ENCODE assay signal across 20 cellular contexts in genomic region chr4:113434247-113434587, GRCh38.
A peak's percentile ranks its signal among the peaks of the same experiment; 100 is the strongest.
DNase-seq lines count a peak whose midpoint lies in the region; ATAC-seq, FAIRE-seq and TF ChIP-seq lines count a peak whose summit lies in the region.
"Had no signal": no experiment of that assay in that cellular context is flagged by ENCODE, and none has a peak within 500 bp of the region (broad histone marks: within the 10 kb centered on the region; RNA-seq: fewer than 3 reads in every experiment).

No MANE protein-coding gene starts in this region.

- H3K9me3 Mint-ChIP-seq in HFFc6 (no peaks in the 10 kb centered on the region), astrocyte (ENCODE audit: unreplicated experiment) (peaks cover 20% of the 10 kb centered on the region)

- peak overlapping the region; percentile 59 for H3K4me2 ChIP-seq in astrocyte (ENCODE audit: low read length)
- H3K4me2 ChIP-seq: SK-N-SH had no signal

- FAIRE-seq in astrocyte (lab: Jason Lieb, UNC) (peak; percentile 29), small intestine (lab: Jason Lieb, UNC) (no peak), urothelium cell line (lab: Jason Lieb, UNC) (no peak)
- FAIRE-seq: TTC549 had no signal

- H3K4me1 Mint-ChIP-seq in HFFc6 (ENCODE audit: low read depth): peaks cover 53% of the 10 kb centered on the region
- H3K4me1 Mint-ChIP-seq in astrocyte (ENCODE audit: low read depth, unreplicated experiment): peaks cover 25% of the 10 kb centered on the region

- H3K4me3 ChIP-seq in astrocyte (ENCODE audit: insufficient read depth, low read depth, low read length): no peak overlapping the region
- H3K4me3 ChIP-seq in small intestine (ENCODE audit: low read depth in 1 of 2, low read length in 2 of 2): no peak overlapping the region
- H3K4me3 ChIP-seq: right atrium auricular region had no signal

- H3K36me3 ChIP-seq in astrocyte (ENCODE audit: insufficient read depth, low read length) (no peaks in the 10 kb centered on the region), small intestine (ENCODE audit: control insufficient read depth in 2 of 2, insufficient read depth in 2 of 2, low read length in 2 of 2) (no peaks in the 10 kb centered on the region)
- H3K36me3 ChIP-seq: right atrium auricular region had no signal

- H3K36me3 Mint-ChIP-seq in HFFc6 (ENCODE audit: low read depth) (no peaks in the 10 kb centered on the region; the same call in 1 of the 2 replicates), astrocyte (ENCODE audit: low read depth, unreplicated experiment) (peaks cover 9% of the 10 kb centered on the region)

- H3K27me3 ChIP-seq in astrocyte (ENCODE audit: insufficient read depth, low read length) (no peaks in the 10 kb centered on the region), small intestine (ENCODE audit: control insufficient read depth in 2 of 2, insufficient read depth in 2 of 2, low read length in 2 of 2) (no peaks in the 10 kb centered on the region)
- H3K27me3 ChIP-seq: foreskin keratinocyte, right atrium auricular region had no signal

- ATAC-seq in HG02970 (IDR thresholded peaks at IDR 0.05; ENCODE audit: low FRiP score, unreplicated experiment): no peak
- ATAC-seq: activated CD8-positive, alpha-beta T cell treated with anti-CD3 and anti-CD28 coated beads, Interleukin-2, amount 10 ng/mL, durations not matched to agents 7 days and 5 days; foreskin keratinocyte had no signal

- H3K4me1 ChIP-seq in astrocyte (ENCODE audit: insufficient read depth, low read length) (peaks cover 30% of the 10 kb centered on the region), small intestine (ENCODE audit: control insufficient read depth in 2 of 2, insufficient read depth in 1 of 2, low read depth in 1 of 2, low read length in 1 of 2) (no peaks in the 10 kb centered on the region)

- H3K4me3 Mint-ChIP-seq in HFFc6 (no peak overlapping the region), astrocyte (ENCODE audit: unreplicated experiment) (peak overlapping the region; percentile 31)
- H3K4me3 Mint-ChIP-seq: activated CD8-positive, alpha-beta T cell treated with anti-CD3 and anti-CD28 coated beads, Interleukin-2, amount 10 ng/mL, durations not matched to agents 7 days and 5 days had no signal

- 52 to 65% (median 53%) methylated on average over 3 of the region's 3 CpGs for WGBS in small intestine, 3 donors

- H3K27me3 Mint-ChIP-seq in HFFc6 (ENCODE audit: insufficient read depth) (peaks cover 1% of the 10 kb centered on the region), astrocyte (ENCODE audit: low read depth, unreplicated experiment) (no peaks in the 10 kb centered on the region)

- no peaks in the 10 kb centered on the region for H3K79me2 ChIP-seq in astrocyte (ENCODE audit: insufficient read depth, low read length)

- no peak overlapping the region for H3K9ac ChIP-seq in astrocyte (ENCODE audit: low read length)
- H3K9ac ChIP-seq: SK-N-SH had no signal

- H2AFZ ChIP-seq in astrocyte (ENCODE audit: low read depth, low read length): peak overlapping the region; percentile 50

- DNase-seq in HFFc6 (peak; percentile 29), astrocyte (ENCODE audit: low read depth) (peak; percentile 55), fibroblast of the conjunctiva (ENCODE audit: low read depth) (peak; percentile 88), small intestine (peak; percentile 6), urothelium cell line (ENCODE audit: low spot score) (no peak)
- no peak for DNase-seq in activated effector memory CD4-positive, alpha-beta T cell treated with anti-CD3 and anti-CD28 coated beads, Interleukin-2, amount 50 U/mL, for 16 hours
- no peak for DNase-seq in activated CD4-positive, alpha-beta T cell treated with anti-CD3 and anti-CD28 coated beads, Interleukin-2, amount 50 U/mL, for 1 hour
- DNase-seq: activated CD8-positive, alpha-beta T cell treated with anti-CD3 and anti-CD28 coated beads, Interleukin-2, amount 10 ng/mL, durations not matched to agents 7 days and 5 days; amniotic stem cell; DMS79 treated with DMSO at 0.1 percent for 48 hours; GOT3; MM.1S; NCI-H187; NCI-H510A treated with DMSO at 0.1 percent for 48 hours; SK-N-SH; trophoblast cell had no signal

- peak overlapping the region; percentile 36; the same call in 1 of the 2 replicates for H3K27ac Mint-ChIP-seq in HFFc6
- H3K27ac Mint-ChIP-seq in astrocyte (ENCODE audit: unreplicated experiment): peak overlapping the region; percentile 81
- H3K27ac Mint-ChIP-seq: activated CD8-positive, alpha-beta T cell treated with anti-CD3 and anti-CD28 coated beads, Interleukin-2, amount 10 ng/mL, durations not matched to agents 7 days and 5 days had no signal

- H3K27ac ChIP-seq in astrocyte (ENCODE audit: low read depth, low read length): peak overlapping the region; percentile 71
- H3K27ac ChIP-seq in small intestine (ENCODE audit: low read depth in 1 of 2, low read length in 1 of 2): no peak overlapping the region
- H3K27ac ChIP-seq: foreskin keratinocyte had no signal

- H3K9me3 ChIP-seq in astrocyte (ENCODE audit: insufficient read depth, low read depth, low read length) (no peaks in the 10 kb centered on the region), small intestine (ENCODE audit: control insufficient read depth, low read depth) (no peaks in the 10 kb centered on the region)
- H3K9me3 ChIP-seq: right atrium auricular region, SK-N-SH had no signal

- H4K20me1 ChIP-seq in astrocyte (ENCODE audit: insufficient read depth, low read length): no peaks in the 10 kb centered on the region

- TF ChIP-seq CTCF in HFFc6 (IDR thresholded peaks at IDR 0.05) (no peak), astrocyte (IDR thresholded peaks at IDR 0.05; ENCODE audit: insufficient read depth, low read depth, low read length) (no peak)

Comparison
In these comparisons a context has a peak if more than half of its experiments do, and no peak if none do; other contexts are left out.
1. DNase-seq: peak in HFFc6 (single experiment), astrocyte (single experiment), fibroblast of the conjunctiva (single experiment) and small intestine (single experiment); none in activated effector memory CD4-positive, alpha-beta T cell treated with anti-CD3 and anti-CD28 coated beads, Interleukin-2, amount 50 U/mL, for 16 hours (single experiment), activated CD4-positive, alpha-beta T cell treated with anti-CD3 and anti-CD28 coated beads, Interleukin-2, amount 50 U/mL, for 1 hour (single experiment) and urothelium cell line (single experiment).